Comparison of ENCODE assay signal across 14 cellular contexts in the genomic region with DNA sequence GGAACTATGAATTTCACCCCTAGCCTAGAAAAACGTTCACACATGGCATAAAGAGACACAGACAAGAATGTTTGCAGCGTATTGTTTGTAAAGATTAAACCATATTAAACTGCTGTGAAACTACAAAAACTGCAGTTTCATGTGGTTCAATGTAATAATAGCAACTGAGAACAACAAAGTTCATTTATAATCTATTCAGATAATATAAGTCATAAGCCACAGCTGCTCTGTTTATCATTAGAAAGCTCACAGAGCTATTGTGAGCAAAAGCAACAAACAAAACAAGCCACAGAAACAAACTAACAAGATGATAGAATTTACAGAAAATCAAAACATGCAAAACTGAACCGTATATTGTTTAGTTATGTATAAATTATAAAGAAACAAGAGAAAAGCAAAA.
DNase-seq lines count a peak whose midpoint lies in the region; ATAC-seq lines count a peak whose summit lies in the region.
"Had no signal": no experiment of that assay in that cellular context is flagged by ENCODE, and none has a peak within 500 bp of the region (broad histone marks: within the 10 kb centered on the region; RNA-seq: fewer than 3 reads in every experiment).

No MANE protein-coding gene starts in this region.

- DNase-seq in NCI-H1694 treated with DMSO at 0.1 percent for 48 hours (lab: John Stamatoyannopoulos, UW), result no peak
- DNase-seq in dermis blood vessel endothelial cell, result no peak
- DNase-seq in NCI-H1105 (lab: John Stamatoyannopoulos, UW), result no peak
- no peak for DNase-seq in iPS-NIHi11 (ENCODE audit: low spot score)
- DNase-seq: DMS53, foreskin keratinocyte, left ventricle myocardium superior, NCI-H187 treated with DMSO at 0.1 percent for 48 hours, NCI-H524, PC-9, stomach had no signal

- ATAC-seq in GM19328 (IDR thresholded peaks at IDR 0.05; ENCODE audit: unreplicated experiment) (peak; percentile 60), HG02642 (IDR thresholded peaks at IDR 0.05; ENCODE audit: poor library complexity, unreplicated experiment) (peak; percentile 69), HG03196 (IDR thresholded peaks at IDR 0.05; ENCODE audit: unreplicated experiment) (peak; percentile 78)
- ATAC-seq: foreskin keratinocyte, left ventricle myocardium superior had no signal
